Comparison of ENCODE assay signal across 10 cellular contexts in the genomic region with DNA sequence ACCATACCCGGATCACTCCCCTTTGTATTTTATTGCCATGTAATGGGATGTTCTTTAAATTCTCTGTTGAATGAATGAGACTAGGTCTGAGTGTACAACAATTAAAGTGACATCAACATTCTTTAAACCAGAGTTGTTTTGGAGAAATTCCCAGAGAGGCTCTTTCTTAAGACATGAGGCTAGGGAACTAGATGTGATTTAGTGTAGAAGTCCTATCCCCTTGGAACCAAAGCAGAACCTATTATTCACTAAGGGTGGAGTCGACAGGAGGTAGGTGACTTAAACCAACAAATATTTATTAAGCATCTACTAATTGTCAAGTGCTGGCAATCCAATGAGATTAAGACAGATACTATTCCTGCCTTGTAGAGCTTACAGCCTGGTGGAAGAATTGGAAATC. TPM values are rescaled to one million over a fixed set of nuclear protein-coding genes. Genes with fewer than 3 reads are reported as not detected.
DNase-seq lines count a peak whose midpoint lies in the region; ATAC-seq, FAIRE-seq and TF ChIP-seq lines count a peak whose summit lies in the region.
"Had no signal": no experiment of that assay in that cellular context is flagged by ENCODE, and none has a peak within 500 bp of the region (broad histone marks: within the 10 kb centered on the region; RNA-seq: fewer than 3 reads in every experiment).

No MANE protein-coding gene starts in this region.

- H3K4me3 ChIP-seq in A673 (ENCODE audit: low read depth, low read length, poor library complexity, severe bottlenecking) (peak overlapping the region; percentile 72), HEK293 (ENCODE audit: low read depth, low read length) (peak overlapping the region; percentile 98), GM12878 (peak overlapping the region; percentile 97), mesodermal cell (ENCODE audit: extremely low read depth, insufficient read depth, low read length, poor library complexity, severe bottlenecking) (peak overlapping the region; percentile 62)

- CTCF ChIA-PET in A673 (lab: Charles Lee) (no interaction called here), HEK293 (lab: Yijun Ruan, JAX) (interaction anchor here (1.4 kb wide), 1 partner anchor 10 kb away, joined by 4 read pairs; no protein-coding TSS in a partner anchor), GM12878 (lab: Yijun Ruan, JAX) (interaction anchor here (1.0 kb wide), 1 partner anchor 235 kb away, joined by 5 read pairs; no protein-coding TSS in a partner anchor)

- no peak overlapping the region for H2AFZ ChIP-seq in GM12878 (ENCODE audit: control insufficient read depth, low read depth, low read length)

- intact Hi-C loops in A673 (cut with micrococcal nuclease; ENCODE audit: unreplicated experiment), result loop anchor here (10.0 kb wide), 1 partner anchor 305 kb away; no protein-coding TSS in a partner anchor
- intact Hi-C loops in GM12878 (cut with micrococcal nuclease; ENCODE audit: unreplicated experiment), result no loop called here

- no peak for TF ChIP-seq EP300 in GM12878 (IDR thresholded peaks at IDR 0.05; ENCODE audit: borderline replicate concordance in 1 of 2, control insufficient read depth in 1 of 2, low read depth in 2 of 2, low read length in 2 of 2)

- ATAC-seq in GM12878 (no peak), GM21528 (IDR thresholded peaks at IDR 0.05; ENCODE audit: low FRiP score, unreplicated experiment) (no peak), GM18868 (IDR thresholded peaks at IDR 0.05; ENCODE audit: unreplicated experiment) (no peak)

- in situ Hi-C loops in GM12878 (cut with MboI), result no loop called here

- SMC1A ChIA-PET in GM12878 (lab: Charles Lee; ENCODE audit: uncharacterized antibody, unreplicated experiment), result interaction anchor here (0.8 to 1.4 kb wide), 3 partner anchors 14 to 235 kb away, joined by 3 read pairs; no protein-coding TSS in a partner anchor

- H3K4me1 ChIP-seq in A673 (ENCODE audit: insufficient read depth, low read length, poor library complexity, severe bottlenecking) (peaks cover 6% of the 10 kb centered on the region), HEK293 (ENCODE audit: control insufficient read depth, insufficient read depth, low read length) (peaks cover 9% of the 10 kb centered on the region; the same call in 1 of the 2 replicates), GM12878 (ENCODE audit: control insufficient read depth, insufficient read depth, low read length) (peaks cover 8% of the 10 kb centered on the region; the same call in 1 of the 2 replicates), mesodermal cell (ENCODE audit: control insufficient read depth, insufficient read depth, low read length, poor library complexity, severe bottlenecking) (no peaks in the 10 kb centered on the region)

- WGBS in GM12878 (ENCODE audit: insufficient coverage, insufficient replicate concordance, low lambda C conversion rate, missing lambda C conversion rate), result 39% methylated on average over 2 of the region's 2 CpGs
- no CpG with 5 or more reads among the region's 2 CpGs for WGBS in mesodermal cell (ENCODE audit: insufficient coverage in 2 of 2), 2 experiments

- TF ChIP-seq POLR2A in GM12878 (IDR thresholded peaks at IDR 0.05; ENCODE audit: low read depth, low read length), result no peak

- RAD21 ChIA-PET in GM12878 (lab: Charles Lee; ENCODE audit: unreplicated experiment), result interaction anchor here (1.6 kb wide), 1 partner anchor 235 kb away, joined by 6 read pairs; no protein-coding TSS in a partner anchor

- peaks cover 40% of the 10 kb centered on the region for H3K36me3 ChIP-seq in A673 (ENCODE audit: insufficient read depth, low read length, poor library complexity, severe bottlenecking)
- H3K36me3 ChIP-seq in HEK293 (ENCODE audit: control insufficient read depth in 2 of 2, insufficient read depth in 1 of 2, low read length in 2 of 2), result peaks cover 48 to 50% of the 10 kb centered on the region in 2 experiments
- H3K36me3 ChIP-seq in GM12878 (ENCODE audit: control insufficient read depth in 2 of 2, insufficient read depth in 2 of 2, low read length in 1 of 2), result peaks cover 0 to 12% of the 10 kb centered on the region in 2 experiments; a peak in 3 of 4 replicates
- peaks cover 26% of the 10 kb centered on the region for H3K36me3 ChIP-seq in mesodermal cell (ENCODE audit: control insufficient read depth, insufficient read depth, low read length)

- BruUV-seq in A673 (replicated peaks; lab: Mats Ljungman, UMichigan) (no TSS peak), GM12878 (replicated peaks; lab: Mats Ljungman, UMichigan) (TSS peak; percentile 52)

- DNase-seq in A673 (ENCODE audit: low spot score) (no peak), GM12878 (ENCODE audit: low read depth, low spot score) (no peak), RPMI8226 (no peak), anterior cingulate cortex (lab: John Stamatoyannopoulos, UW) (no peak)
- DNase-seq: NCI-H1436 had no signal

- no peak for TF ChIP-seq CTCF in A673 (conservative IDR thresholded peaks at IDR 0.05; ENCODE audit: low read depth, low read length)
- no peak for TF ChIP-seq CTCF in HEK293 (tag by site-specific recombination; IDR thresholded peaks at IDR 0.05)
- no peak for TF ChIP-seq CTCF in GM12878 (IDR thresholded peaks at IDR 0.05 in 2 of 3, conservative IDR thresholded peaks at IDR 0.05 in 1 of 3; ENCODE audit: control insufficient read depth in 2 of 3, extremely low read depth in 1 of 3, insufficient read depth in 1 of 3, low read depth in 3 of 3, low read length in 3 of 3)

- H3K27me3 ChIP-seq in A673 (replicated peaks; ENCODE audit: insufficient read depth, low read depth, low read length, poor library complexity), result no peaks in the 10 kb centered on the region
- H3K27me3 ChIP-seq in GM12878 (replicated peaks in 1 of 2; ENCODE audit: control insufficient read depth in 2 of 2, insufficient read depth in 2 of 2, low read length in 1 of 2), result no peaks in the 10 kb centered on the region
- H3K27me3 ChIP-seq: cardiac muscle cell had no signal

- TF ChIP-seq RAD21 in GM12878 (IDR thresholded peaks at IDR 0.05; ENCODE audit: insufficient read depth, low read depth, low read length), result no peak

- peaks cover 41% of the 10 kb centered on the region for H3K79me2 ChIP-seq in GM12878 (ENCODE audit: control insufficient read depth, insufficient read depth, low read length)

- H3K27ac ChIP-seq in A673 (ENCODE audit: low read depth, low read length, poor library complexity, severe bottlenecking) (no peak overlapping the region), HEK293 (ENCODE audit: extremely low read depth, low read depth, low read length) (no peak overlapping the region), GM12878 (ENCODE audit: control insufficient read depth, insufficient read depth) (no peak overlapping the region), mesodermal cell (ENCODE audit: low read depth, low read length, severe bottlenecking) (no peak overlapping the region)
- H3K27ac ChIP-seq: cardiac muscle cell had no signal

- H4K20me1 ChIP-seq in GM12878 (ENCODE audit: control insufficient read depth, insufficient read depth), result no peaks in the 10 kb centered on the region

- H3K9me3 ChIP-seq in A673 (ENCODE audit: low read depth, low read length, poor library complexity, severe bottlenecking) (no peaks in the 10 kb centered on the region), HEK293 (ENCODE audit: control insufficient read depth, insufficient read depth, low read depth, low read length) (no peaks in the 10 kb centered on the region), GM12878 (replicated peaks; ENCODE audit: control insufficient read depth, insufficient read depth, low read length) (no peaks in the 10 kb centered on the region), mesodermal cell (ENCODE audit: control insufficient read depth, low read length) (no peaks in the 10 kb centered on the region)

- POLR2A ChIA-PET in A673 (lab: Charles Lee; ENCODE audit: low non-redundant PET), result no interaction called here
- POLR2A ChIA-PET in HEK293 (lab: Yijun Ruan, JAX), result interaction anchor here (0.6 kb wide), 1 partner anchor 85 kb away, joined by 4 read pairs; no protein-coding TSS in a partner anchor
- POLR2A ChIA-PET in GM12878 (lab: Charles Lee), result interaction anchor here (0.6 to 1.9 kb wide), 4 partner anchors 13 to 235 kb away, joined by 3 to 5 read pairs (median 3); no protein-coding TSS in a partner anchor

- FAIRE-seq in GM12878 (lab: Jason Lieb, UNC), result no peak

- H3K9ac ChIP-seq in GM12878 (ENCODE audit: control insufficient read depth, insufficient read depth, low read length), result peak overlapping the region; percentile 93

- peak overlapping the region; percentile 87 for H3K4me2 ChIP-seq in GM12878 (ENCODE audit: control insufficient read depth, insufficient read depth)

RNA-seq across cellular contexts. Expression of a gene that starts 1.7 kb away (rescaled TPM):
- total RNA-seq in A673 (2021) (175 and 184 TPM in 2 replicates), GM12878 (2014; rRNA removed) (51.2 and 60.3 TPM in 2 replicates), GM12878 (2014; rRNA removed; fragmentation: Illumina TruSeq; extraction: Trizol) (63.3 and 64.7 TPM in 2 replicates), GM12878 (2021) (135 and 151 TPM in 2 replicates)
- 30.6 and 32.6 TPM in 2 replicates for total RNA-seq in GM12878 (2013; cell fraction: nucleolus; rRNA removed)
- 22.6 TPM for polyA plus RNA-seq in GM12878 (2011; ENCODE audit: low read depth)
- polyA plus RNA-seq in GM12878 (2011; rRNA removed) (153 and 221 TPM in 2 replicates), GM12878 (2014; fragmentation: Illumina TruSeq; extraction: Trizol) (77.7 and 97.1 TPM in 2 replicates), GM12878 (2014; fragmentation: Nextera tagmentation; extraction: Ambion mirVana) (10 to 100 TPM; 54.3 to 95.5 TPM), GM12878 (2014; rRNA removed) (48.6 and 57.3 TPM in 2 replicates), GM12878 (2016; fragmentation: Nextera tagmentation; extraction: Ambion mirVana) (100 to 1,000 TPM; 227 to 251 TPM)
- polyA plus RNA-seq in GM12878 (2011; cell fraction: cytosol; rRNA removed), result 23.4 and 23.7 TPM in 2 replicates
- polyA plus RNA-seq in GM12878 (2011; cell fraction: nucleus; rRNA removed), result 24.9 and 32.2 TPM in 2 replicates
- polyA plus RNA-seq in GM12878 (2012), result 64.9 and 68.9 TPM in 2 replicates
- 15.3 and 37.2 TPM in 2 replicates for polyA minus RNA-seq in GM12878 (2011; rRNA and poly(A)+ RNA removed)
- 31.7 and 45.7 TPM in 2 replicates for polyA minus RNA-seq in GM12878 (2011; cell fraction: cytosol; rRNA and poly(A)+ RNA removed)
- 9.7 and 16.2 TPM in 2 replicates for polyA minus RNA-seq in GM12878 (2011; cell fraction: nucleus; rRNA and poly(A)+ RNA removed)
- polyA plus RNA-seq in mesodermal cell (2013, experiment 1 of 2), result 58.1 TPM
- 61.1 TPM for polyA plus RNA-seq in mesodermal cell (2013, experiment 2 of 2)

RNA-seq across cellular contexts. Expression of a gene that starts 23.3 kb away (rescaled TPM):
- total RNA-seq in A673 (2021) (0.83 and 1.2 TPM in 2 replicates), GM12878 (2014; rRNA removed) (0.06 and 0.27 TPM in 2 replicates), GM12878 (2014; rRNA removed; fragmentation: Illumina TruSeq; extraction: Trizol) (0.23 and 0.54 TPM in 2 replicates), GM12878 (2021) (0.13 and 0.19 TPM in 2 replicates)
- 0.38 and 0.86 TPM in 2 replicates for total RNA-seq in GM12878 (2013; cell fraction: nucleolus; rRNA removed)
- polyA plus RNA-seq in GM12878 (2011; ENCODE audit: low read depth), result 0.17 TPM
- polyA plus RNA-seq in GM12878 (2011; rRNA removed) (18.4 and 26.1 TPM in 2 replicates), GM12878 (2014; fragmentation: Illumina TruSeq; extraction: Trizol) (0.25 and 0.33 TPM in 2 replicates), GM12878 (2014; fragmentation: Nextera tagmentation; extraction: Ambion mirVana) (under 1 TPM; 0.16 to 0.27 TPM), GM12878 (2014; rRNA removed) (0.19 and 0.61 TPM in 2 replicates), GM12878 (2016; fragmentation: Nextera tagmentation; extraction: Ambion mirVana) (under 1 TPM; 0.16 to 0.25 TPM)
- polyA plus RNA-seq in GM12878 (2011; cell fraction: cytosol; rRNA removed), result 13.3 and 13.9 TPM in 2 replicates
- 19.8 TPM in 2 replicates for polyA plus RNA-seq in GM12878 (2011; cell fraction: nucleus; rRNA removed)
- 0.28 and 0.87 TPM in 2 replicates for polyA plus RNA-seq in GM12878 (2012)
- polyA minus RNA-seq in GM12878 (2011; rRNA and poly(A)+ RNA removed), result 11.3 and 12.8 TPM in 2 replicates
- 2.3 and 7.2 TPM in 2 replicates for polyA minus RNA-seq in GM12878 (2011; cell fraction: cytosol; rRNA and poly(A)+ RNA removed)
- 4.0 and 4.6 TPM in 2 replicates for polyA minus RNA-seq in GM12878 (2011; cell fraction: nucleus; rRNA and poly(A)+ RNA removed)
- polyA plus RNA-seq in mesodermal cell (2013, experiment 1 of 2), result 0.41 TPM
- 0.66 TPM for polyA plus RNA-seq in mesodermal cell (2013, experiment 2 of 2)
